Comparison of ENCODE assay signal across 19 cellular contexts in the genomic region with DNA sequence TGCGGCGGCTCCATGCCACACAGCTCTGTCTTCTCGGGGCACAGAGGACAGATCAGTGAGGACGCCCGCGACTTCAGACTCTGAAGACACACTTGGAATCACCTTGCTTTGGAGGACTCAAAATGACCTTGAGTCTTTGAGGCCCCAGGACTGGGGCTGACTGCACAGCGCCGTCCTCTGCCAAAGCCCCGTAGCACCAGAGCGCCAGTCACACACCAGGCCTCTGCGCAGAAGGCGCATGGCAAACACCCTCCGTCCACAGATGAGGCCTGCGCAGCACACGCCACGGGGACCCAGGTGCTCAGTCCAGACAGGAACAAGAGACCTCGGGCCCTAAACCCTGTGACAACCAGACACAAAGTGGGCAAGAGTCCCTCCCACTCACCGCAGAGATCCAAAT.
"Had no signal": no experiment of that assay in that cellular context is flagged by ENCODE, and none has a peak within 500 bp of the region (broad histone marks: within the 10 kb centered on the region; RNA-seq: fewer than 3 reads in every experiment).

No MANE protein-coding gene starts in this region.

- H3K4me3 Mint-ChIP-seq: activated CD4-positive, alpha-beta T cell treated with anti-CD3 and anti-CD28 coated beads, Interleukin-2, amount 10 ng/mL, durations not matched to agents 24 days and 14 days; stimulated activated naive CD8-positive, alpha-beta T cell treated with anti-CD3 and anti-CD28 coated beads, Interleukin-15, Interleukin-2, amounts not matched to agents 100 ng/mL and 50 ng/mL, for 24 hours had no signal

- H3K27me3 ChIP-seq: heart right ventricle, pancreas, right atrium auricular region, transverse colon had no signal

- H3K27ac ChIP-seq: heart right ventricle, pancreas, psoas muscle, right atrium auricular region, transverse colon had no signal

- H3K36me3 ChIP-seq: heart right ventricle, pancreas, right atrium auricular region, transverse colon had no signal

- H3K9me3 Mint-ChIP-seq: activated CD4-positive, alpha-beta T cell treated with anti-CD3 and anti-CD28 coated beads, Interleukin-2, amount 10 ng/mL, durations not matched to agents 24 days and 14 days; activated T-helper 2 cell treated with anti-CD3 and anti-CD28 coated beads, Interferon-gamma antibody, Interleukin-2, Interleukin-4, amounts not matched to agents 10 μg/mL and 5 μg/mL and 100 μg/mL, durations not matched to agents 14 hours and 24 hours and 36 hours; stimulated activated naive CD8-positive, alpha-beta T cell treated with anti-CD3 and anti-CD28 coated beads, Interleukin-15, Interleukin-2, amounts not matched to agents 100 ng/mL and 50 ng/mL, for 24 hours had no signal

- ATAC-seq: activated CD4-positive, CD25-positive, alpha-beta regulatory T cell treated with anti-CD3 and anti-CD28 coated beads, Interleukin-2, amount 50 U/mL, for 24 hours; heart right ventricle; left colon; mucosa of descending colon; pancreas; psoas muscle had no signal

- H3K27me3 Mint-ChIP-seq: activated CD4-positive, alpha-beta T cell treated with anti-CD3 and anti-CD28 coated beads, Interleukin-2, amount 10 ng/mL, durations not matched to agents 24 days and 14 days; stimulated activated naive CD8-positive, alpha-beta T cell treated with anti-CD3 and anti-CD28 coated beads, Interleukin-15, Interleukin-2, amounts not matched to agents 100 ng/mL and 50 ng/mL, for 24 hours had no signal

- DNase-seq: activated CD4-positive, alpha-beta T cell treated with anti-CD3 and anti-CD28 coated beads, Interleukin-2, amount 10 ng/mL, durations not matched to agents 24 days and 14 days; activated naive CD4-positive, alpha-beta T cell; activated T-cell treated with anti-CD3 and anti-CD28 coated beads, Interleukin-2, amount 50 U/mL, for 1 hour; effector CD4-positive, alpha-beta T cell; erythroblast; foreskin fibroblast; heart right ventricle; left colon; mesenchymal stem cell; mucosa of descending colon; pancreas; psoas muscle; stimulated activated CD4-positive, alpha-beta T cell treated with anti-CD3 and anti-CD28 coated beads, Interleukin-4, amount 100 ng/mL, for 24 hours; substantia nigra; transverse colon had no signal

- H3K9me3 ChIP-seq: heart right ventricle, mucosa of descending colon, pancreas, psoas muscle, right atrium auricular region, transverse colon had no signal

- H3K4me1 ChIP-seq: pancreas, psoas muscle, transverse colon had no signal

- H3K27ac Mint-ChIP-seq: activated CD4-positive, alpha-beta T cell treated with anti-CD3 and anti-CD28 coated beads, Interleukin-2, amount 10 ng/mL, durations not matched to agents 24 days and 14 days; activated T-helper 2 cell treated with anti-CD3 and anti-CD28 coated beads, Interferon-gamma antibody, Interleukin-2, Interleukin-4, amounts not matched to agents 10 μg/mL and 5 μg/mL and 100 μg/mL, durations not matched to agents 14 hours and 24 hours and 36 hours had no signal

- H3K4me3 ChIP-seq: heart right ventricle, mucosa of descending colon, pancreas, psoas muscle, right atrium auricular region, transverse colon had no signal
